21 cellular contexts compared by ENCODE assay signal in the genomic region with DNA sequence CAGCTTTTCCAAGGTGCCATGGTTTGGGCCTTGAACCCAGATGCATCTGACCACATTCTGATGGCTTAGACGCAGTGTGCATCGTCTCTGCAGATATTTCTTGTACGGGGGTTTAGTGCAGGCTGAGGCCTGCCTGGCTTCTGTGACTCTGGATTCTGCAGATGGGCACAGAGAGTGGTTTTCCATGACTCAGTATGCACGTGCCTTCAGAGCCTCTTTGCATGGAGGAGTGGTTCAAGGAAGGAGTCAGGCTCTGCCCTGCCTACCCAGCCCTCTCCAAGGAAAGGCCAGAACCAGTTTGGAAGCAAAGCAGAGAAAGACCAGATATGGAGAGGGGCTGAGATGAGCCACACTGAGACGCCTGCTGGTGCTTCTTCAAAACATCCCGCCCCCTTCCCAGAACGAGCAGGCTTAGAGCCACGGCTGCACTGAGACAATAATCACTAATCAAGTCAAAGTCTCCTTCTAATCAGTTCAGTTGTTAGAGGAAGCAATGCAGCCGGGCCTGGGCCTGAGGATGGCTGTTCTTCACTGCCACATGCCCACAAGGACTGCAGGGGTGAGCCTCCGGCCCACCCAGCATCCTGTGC.
"Had no signal": no experiment of that assay in that cellular context is flagged by ENCODE, and none has a peak within 500 bp of the region (broad histone marks: within the 10 kb centered on the region; RNA-seq: fewer than 3 reads in every experiment).

No MANE protein-coding gene starts in this region.

- DNase-seq: activated CD4-positive, alpha-beta T cell treated with anti-CD3 and anti-CD28 coated beads, Interleukin-2, amount 10 ng/mL, durations not matched to agents 7 days and 5 days; activated CD4-positive, CD25-positive, alpha-beta regulatory T cell treated with anti-CD3 and anti-CD28 coated beads, Interleukin-2, amount 50 U/mL, for 72 hours; activated CD8-positive, alpha-beta T cell treated with anti-CD3 and anti-CD28 coated beads, Interleukin-2, amount 10 ng/mL, durations not matched to agents 7 days and 5 days; activated gamma-delta T cell treated with Interleukin-2 at 50 U/mL for 16 hours; activated T-cell treated with anti-CD3 and anti-CD28 coated beads, Interleukin-2, amount 50 U/mL, for 1 hour; aorta; colonic mucosa; gastrocnemius medialis; head of caudate nucleus; hypothalamus; islet precursor cell; left colon; mesenchymal stem cell; naive B cell; retina; spleen; stimulated activated CD4-positive, alpha-beta T cell treated with anti-CD3 and anti-CD28 coated beads, Interleukin-4, amount 100 ng/mL, for 1 hour; stimulated activated naive CD4-positive, alpha-beta T cell had no signal

- H3K27me3 ChIP-seq: colonic mucosa, gastrocnemius medialis, vagina had no signal

- H3K36me3 ChIP-seq: colonic mucosa, gastrocnemius medialis, spleen, thoracic aorta, vagina had no signal

- H3K4me1 ChIP-seq: colonic mucosa, gastrocnemius medialis, vagina had no signal

- ATAC-seq: activated CD8-positive, alpha-beta T cell treated with anti-CD3 and anti-CD28 coated beads, Interleukin-2, amount 10 ng/mL, durations not matched to agents 7 days and 5 days; gastrocnemius medialis; left colon had no signal

- H3K9me3 ChIP-seq: colonic mucosa, gastrocnemius medialis, spleen, thoracic aorta, vagina had no signal

- H3K4me3 ChIP-seq: colonic mucosa, gastrocnemius medialis, spleen, thoracic aorta, vagina had no signal

- H3K27ac ChIP-seq: colonic mucosa, gastrocnemius medialis, spleen, thoracic aorta, vagina, VCaP had no signal
